Comparison of ENCODE assay signal across 23 cellular contexts in the genomic region with DNA sequence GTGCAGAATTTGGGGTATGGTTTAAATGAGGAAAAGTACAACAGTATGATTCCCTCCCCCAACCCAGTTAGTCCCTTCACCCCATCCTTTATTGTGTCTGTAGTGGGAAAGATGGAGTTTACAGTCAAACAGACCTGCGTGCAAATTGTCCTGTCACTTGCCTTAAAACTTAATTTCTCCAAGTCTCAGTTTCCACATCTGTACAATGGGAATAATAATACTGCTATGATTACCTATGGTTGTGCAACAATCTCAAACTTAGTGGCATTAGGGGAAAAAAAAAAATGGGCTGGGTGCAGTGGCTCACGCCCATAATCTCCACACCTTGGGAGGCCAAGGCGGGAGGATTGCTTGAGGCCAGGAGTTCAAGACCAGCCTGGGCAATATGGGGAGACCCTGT.
"Had no signal": no experiment of that assay in that cellular context is flagged by ENCODE, and none has a peak within 500 bp of the region (broad histone marks: within the 10 kb centered on the region; RNA-seq: fewer than 3 reads in every experiment).

No MANE protein-coding gene starts in this region.

- H3K27me3 ChIP-seq: cardiac muscle cell had no signal

- H3K36me3 ChIP-seq: cardiac muscle cell had no signal

- H3K4me3 ChIP-seq: cardiac muscle cell had no signal

- H3K36me3 Mint-ChIP-seq: activated naive CD8-positive, alpha-beta T cell treated with anti-CD3 and anti-CD28 coated beads for 36 hours had no signal

- H3K27ac Mint-ChIP-seq: activated CD4-positive, alpha-beta T cell treated with anti-CD3 and anti-CD28 coated beads, Interleukin-2, amount 10 ng/mL, durations not matched to agents 24 days and 14 days; activated CD8-positive, alpha-beta T cell treated with anti-CD3 and anti-CD28 coated beads for 36 hours; activated naive CD8-positive, alpha-beta T cell treated with anti-CD3 and anti-CD28 coated beads for 36 hours; activated T-cell treated with anti-CD3 and anti-CD28 coated beads, Interleukin-2, amount 50 U/mL, for 72 hours; activated T-helper 17 cell treated with anti-CD3 and anti-CD28 coated beads, Interleukin-2, amount 50 U/mL, for 72 hours had no signal

- DNase-seq: activated CD4-positive, alpha-beta T cell treated with anti-CD3 and anti-CD28 coated beads, Interleukin-2, amount 10 ng/mL, durations not matched to agents 24 days and 14 days; activated CD4-positive, alpha-beta T cell treated with anti-CD3 and anti-CD28 coated beads, Interleukin-2, amount 50 U/mL, for 4 hours; activated CD8-positive, alpha-beta T cell treated with anti-CD3 and anti-CD28 coated beads for 36 hours; activated effector memory CD4-positive, alpha-beta T cell treated with anti-CD3 and anti-CD28 coated beads, Interleukin-2, amount 50 U/mL, for 16 hours; activated naive CD4-positive, alpha-beta T cell; activated naive CD4-positive, alpha-beta T cell treated with anti-CD3 and anti-CD28 coated beads, Interleukin-2, amount 50 U/mL, for 16 hours; activated naive CD8-positive, alpha-beta T cell treated with anti-CD3 and anti-CD28 coated beads for 36 hours; activated T-cell treated with anti-CD3 and anti-CD28 coated beads, Interleukin-2, amount 50 U/mL, for 1 hour; activated T-cell treated with anti-CD3 and anti-CD28 coated beads, Interleukin-2, amount 50 U/mL, for 72 hours; amniotic stem cell; aorta; Karpas-422; KBM-7; NCI-H1436; NCI-H1694; NCI-H1930; NCI-H226; NCI-H526; Right ventricle myocardium superior; T1000 had no signal

- ATAC-seq: activated CD8-positive, alpha-beta T cell treated with anti-CD3 and anti-CD28 coated beads for 36 hours; activated T-cell treated with anti-CD3 and anti-CD28 coated beads, Interleukin-2, amount 50 U/mL, for 72 hours; activated T-helper 17 cell treated with anti-CD3 and anti-CD28 coated beads, Interleukin-2, amount 50 U/mL, for 72 hours had no signal

- H3K4me3 Mint-ChIP-seq: activated CD4-positive, alpha-beta T cell treated with anti-CD3 and anti-CD28 coated beads, Interleukin-2, amount 10 ng/mL, durations not matched to agents 24 days and 14 days; activated CD8-positive, alpha-beta T cell treated with anti-CD3 and anti-CD28 coated beads for 36 hours; activated naive CD8-positive, alpha-beta T cell treated with anti-CD3 and anti-CD28 coated beads for 36 hours; activated T-cell treated with anti-CD3 and anti-CD28 coated beads, Interleukin-2, amount 50 U/mL, for 72 hours; activated T-helper 17 cell treated with anti-CD3 and anti-CD28 coated beads, Interleukin-2, amount 50 U/mL, for 72 hours; central memory CD8-positive, alpha-beta T cell had no signal

- H3K9me3 Mint-ChIP-seq: activated CD4-positive, alpha-beta T cell treated with anti-CD3 and anti-CD28 coated beads, Interleukin-2, amount 10 ng/mL, durations not matched to agents 24 days and 14 days; activated CD8-positive, alpha-beta T cell treated with anti-CD3 and anti-CD28 coated beads for 36 hours; activated naive CD8-positive, alpha-beta T cell treated with anti-CD3 and anti-CD28 coated beads for 36 hours; activated T-cell treated with anti-CD3 and anti-CD28 coated beads, Interleukin-2, amount 50 U/mL, for 72 hours; activated T-helper 17 cell treated with anti-CD3 and anti-CD28 coated beads, Interleukin-2, amount 50 U/mL, for 72 hours; central memory CD8-positive, alpha-beta T cell had no signal

- H3K4me1 Mint-ChIP-seq: activated naive CD8-positive, alpha-beta T cell treated with anti-CD3 and anti-CD28 coated beads for 36 hours; activated T-helper 17 cell treated with anti-CD3 and anti-CD28 coated beads, Interleukin-2, amount 50 U/mL, for 72 hours; central memory CD8-positive, alpha-beta T cell had no signal
